ENCODE assay signal across 29 cellular contexts in genomic region chr2:152822669-152823068, GRCh38.
"Had no signal": no experiment of that assay in that cellular context is flagged by ENCODE, and none has a peak within 500 bp of the region (broad histone marks: within the 10 kb centered on the region; RNA-seq: fewer than 3 reads in every experiment).

No MANE protein-coding gene starts in this region.

- ATAC-seq: activated CD4-positive, alpha-beta T cell treated with anti-CD3 and anti-CD28 coated beads for 36 hours; activated T-cell treated with anti-CD3 and anti-CD28 coated beads, Interleukin-2, amount 50 U/mL, for 72 hours; effector memory CD8-positive, alpha-beta T cell; gastroesophageal sphincter; left cardiac atrium; naive thymus-derived CD8-positive, alpha-beta T cell; stimulated activated effector memory CD8-positive, alpha-beta T cell treated with anti-CD3 and anti-CD28 coated beads, Interleukin-12 subunit alpha, Interleukin-12 subunit beta, amount 100 ng/mL, for 72 hours; stimulated activated naive CD8-positive, alpha-beta T cell treated with anti-CD3 and anti-CD28 coated beads, Interleukin-15, amount 100 ng/mL, for 72 hours; T-cell had no signal

- H3K4me2 ChIP-seq: neural progenitor cell had no signal

- H3K4me1 ChIP-seq: colonic mucosa, neural progenitor cell, suprapubic skin, tibial nerve had no signal

- H3K36me3 ChIP-seq: colonic mucosa, esophagus muscularis mucosa, gastroesophageal sphincter, neural progenitor cell, suprapubic skin, tibial nerve had no signal

- H3K9me3 Mint-ChIP-seq: activated B cell treated with CpG ODN at 0.5 μM for 24 hours; activated naive CD4-positive, alpha-beta T cell treated with anti-CD3 and anti-CD28 coated beads for 36 hours; activated naive CD8-positive, alpha-beta T cell treated with anti-CD3 and anti-CD28 coated beads, Interleukin-2, amount 10 ng/mL, durations not matched to agents 7 days and 5 days; activated T-cell treated with anti-CD3 and anti-CD28 coated beads, Interleukin-2, amount 50 U/mL, for 72 hours; effector memory CD8-positive, alpha-beta T cell; naive thymus-derived CD8-positive, alpha-beta T cell; neural progenitor cell; stimulated activated effector memory CD8-positive, alpha-beta T cell treated with anti-CD3 and anti-CD28 coated beads, Interleukin-12 subunit alpha, Interleukin-12 subunit beta, amount 100 ng/mL, for 72 hours; stimulated activated naive CD8-positive, alpha-beta T cell treated with anti-CD3 and anti-CD28 coated beads, Interleukin-15, amount 100 ng/mL, for 72 hours; T-cell; T-helper 2 cell treated with Interferon-gamma antibody and Interleukin-4, amounts not matched to agents 5 μg/mL and 100 μg/mL, for 36 hours had no signal

- FAIRE-seq: bronchial epithelial cell, TTC549, urothelium cell line had no signal

- H3K36me3 Mint-ChIP-seq: activated naive CD8-positive, alpha-beta T cell treated with anti-CD3 and anti-CD28 coated beads, Interleukin-2, amount 10 ng/mL, durations not matched to agents 7 days and 5 days; naive thymus-derived CD8-positive, alpha-beta T cell; neural progenitor cell; stimulated activated effector memory CD8-positive, alpha-beta T cell treated with anti-CD3 and anti-CD28 coated beads, Interleukin-12 subunit alpha, Interleukin-12 subunit beta, amount 100 ng/mL, for 72 hours; T-cell had no signal

- H3K27me3 Mint-ChIP-seq: activated naive CD8-positive, alpha-beta T cell treated with anti-CD3 and anti-CD28 coated beads, Interleukin-2, amount 10 ng/mL, durations not matched to agents 7 days and 5 days; stimulated activated naive CD8-positive, alpha-beta T cell treated with anti-CD3 and anti-CD28 coated beads, Interleukin-15, amount 100 ng/mL, for 72 hours had no signal

- H2AFZ ChIP-seq: neural progenitor cell had no signal

- H3K27ac Mint-ChIP-seq: activated B cell treated with CpG ODN at 0.5 μM for 24 hours; activated CD4-positive, alpha-beta T cell treated with anti-CD3 and anti-CD28 coated beads for 36 hours; activated naive CD4-positive, alpha-beta T cell treated with anti-CD3 and anti-CD28 coated beads for 36 hours; activated naive CD8-positive, alpha-beta T cell treated with anti-CD3 and anti-CD28 coated beads, Interleukin-2, amount 10 ng/mL, durations not matched to agents 7 days and 5 days; activated T-cell treated with anti-CD3 and anti-CD28 coated beads, Interleukin-2, amount 50 U/mL, for 72 hours; effector memory CD8-positive, alpha-beta T cell; naive thymus-derived CD8-positive, alpha-beta T cell; neural progenitor cell; stimulated activated effector memory CD8-positive, alpha-beta T cell treated with anti-CD3 and anti-CD28 coated beads, Interleukin-12 subunit alpha, Interleukin-12 subunit beta, amount 100 ng/mL, for 72 hours; T-cell; T-helper 2 cell treated with Interferon-gamma antibody and Interleukin-4, amounts not matched to agents 5 μg/mL and 100 μg/mL, for 36 hours had no signal

- H3K4me3 Mint-ChIP-seq: activated B cell treated with CpG ODN at 0.5 μM for 24 hours; activated CD4-positive, alpha-beta T cell treated with anti-CD3 and anti-CD28 coated beads for 36 hours; activated naive CD4-positive, alpha-beta T cell treated with anti-CD3 and anti-CD28 coated beads for 36 hours; activated naive CD8-positive, alpha-beta T cell treated with anti-CD3 and anti-CD28 coated beads, Interleukin-2, amount 10 ng/mL, durations not matched to agents 7 days and 5 days; activated T-cell treated with anti-CD3 and anti-CD28 coated beads, Interleukin-2, amount 50 U/mL, for 72 hours; effector memory CD8-positive, alpha-beta T cell; naive thymus-derived CD8-positive, alpha-beta T cell; neural progenitor cell; stimulated activated effector memory CD8-positive, alpha-beta T cell treated with anti-CD3 and anti-CD28 coated beads, Interleukin-12 subunit alpha, Interleukin-12 subunit beta, amount 100 ng/mL, for 72 hours; stimulated activated naive CD8-positive, alpha-beta T cell treated with anti-CD3 and anti-CD28 coated beads, Interleukin-15, amount 100 ng/mL, for 72 hours; T-cell; T-helper 2 cell treated with Interferon-gamma antibody and Interleukin-4, amounts not matched to agents 5 μg/mL and 100 μg/mL, for 36 hours had no signal

- DNase-seq: activated B cell treated with CpG ODN at 0.5 μM for 24 hours; activated CD4-positive, alpha-beta T cell treated with anti-CD3 and anti-CD28 coated beads for 36 hours; activated CD4-positive, alpha-beta T cell treated with anti-CD3 and anti-CD28 coated beads, Interleukin-2, amount 50 U/mL, for 48 hours; activated effector memory CD4-positive, alpha-beta T cell treated with Interleukin-2 at 50 U/mL for 16 hours; activated naive CD4-positive, alpha-beta T cell treated with anti-CD3 and anti-CD28 coated beads for 36 hours; activated naive CD8-positive, alpha-beta T cell treated with anti-CD3 and anti-CD28 coated beads, Interleukin-2, amount 10 ng/mL, durations not matched to agents 7 days and 5 days; activated T-cell treated with anti-CD3 and anti-CD28 coated beads, Interleukin-2, amount 50 U/mL, for 72 hours; amygdala; colonic mucosa; dorsolateral prefrontal cortex; effector memory CD8-positive, alpha-beta T cell; head of caudate nucleus; islet precursor cell; left cardiac atrium; naive thymus-derived CD8-positive, alpha-beta T cell; retina; stimulated activated CD4-positive, alpha-beta T cell treated with anti-CD3 and anti-CD28 coated beads, Interleukin-1b, Interleukin-23, amount 100 ng/mL, for 48 hours; stimulated activated naive CD8-positive, alpha-beta T cell treated with anti-CD3 and anti-CD28 coated beads, Interleukin-15, amount 100 ng/mL, for 72 hours; T-cell had no signal

- H3K4me1 Mint-ChIP-seq: activated B cell treated with CpG ODN at 0.5 μM for 24 hours; activated CD4-positive, alpha-beta T cell treated with anti-CD3 and anti-CD28 coated beads for 36 hours; activated naive CD8-positive, alpha-beta T cell treated with anti-CD3 and anti-CD28 coated beads, Interleukin-2, amount 10 ng/mL, durations not matched to agents 7 days and 5 days; naive thymus-derived CD8-positive, alpha-beta T cell; stimulated activated effector memory CD8-positive, alpha-beta T cell treated with anti-CD3 and anti-CD28 coated beads, Interleukin-12 subunit alpha, Interleukin-12 subunit beta, amount 100 ng/mL, for 72 hours; stimulated activated naive CD8-positive, alpha-beta T cell treated with anti-CD3 and anti-CD28 coated beads, Interleukin-15, amount 100 ng/mL, for 72 hours; T-cell had no signal

- H3K9ac ChIP-seq: neural progenitor cell had no signal

- H3K9me3 ChIP-seq: colonic mucosa, esophagus muscularis mucosa, gastroesophageal sphincter, suprapubic skin, tibial nerve had no signal

- H3K27me3 ChIP-seq: colonic mucosa, esophagus muscularis mucosa, gastroesophageal sphincter, neural progenitor cell, suprapubic skin, tibial nerve had no signal

- H3K4me3 ChIP-seq: colonic mucosa, dorsolateral prefrontal cortex, esophagus muscularis mucosa, gastroesophageal sphincter, neural progenitor cell, suprapubic skin, tibial nerve had no signal

- H3K27ac ChIP-seq: colonic mucosa, dorsolateral prefrontal cortex, esophagus muscularis mucosa, gastroesophageal sphincter, neural progenitor cell, suprapubic skin, tibial nerve had no signal
